Comparison of ENCODE assay signal across 8 cellular contexts in genomic region chr21:46286668-46286982, GRCh38. TPM values are rescaled to one million over a fixed set of nuclear protein-coding genes. Genes with fewer than 3 reads are reported as not detected.
DNase-seq lines count a peak whose midpoint lies in the region; ATAC-seq and TF ChIP-seq lines count a peak whose summit lies in the region.

No MANE protein-coding gene starts in this region.

- H3K36me3 Mint-ChIP-seq in HFFc6 (ENCODE audit: low read depth) = peaks cover 25% of the 10 kb centered on the region

- H3K27me3 ChIP-seq in BE2C (no peaks in the 10 kb centered on the region), ascending aorta (no peaks in the 10 kb centered on the region), lower lobe of right lung (ENCODE audit: low read depth) (no peaks in the 10 kb centered on the region), upper lobe of right lung (no peaks in the 10 kb centered on the region)

- H3K36me3 ChIP-seq in BE2C (peaks cover 30% of the 10 kb centered on the region), ascending aorta (peaks cover 4 to 21% of the 10 kb centered on the region in 2 donors), lower lobe of right lung (peaks cover 33% of the 10 kb centered on the region), upper lobe of right lung (peaks cover 30% of the 10 kb centered on the region)

- peak overlapping the region; percentile 94 for H3K4me3 Mint-ChIP-seq in HFFc6

- no peaks in the 10 kb centered on the region; the same call in 1 of the 2 replicates for H3K27me3 Mint-ChIP-seq in HFFc6 (ENCODE audit: insufficient read depth)

- H3K4me3 ChIP-seq in BE2C (ENCODE audit: low read depth, low read length) (peak overlapping the region; percentile 83), ascending aorta (peak overlapping the region; percentile 72 to 92), lower lobe of right lung (peak overlapping the region; percentile 96), upper lobe of right lung (peak overlapping the region; percentile 80)

- no peaks in the 10 kb centered on the region for H3K9me3 Mint-ChIP-seq in HFFc6

- H3K27ac ChIP-seq in ascending aorta (peak overlapping the region; percentile 92 to 96), lower lobe of right lung (peak overlapping the region; percentile 97), upper lobe of right lung (peak overlapping the region; percentile 95)

- ATAC-seq in lower lobe of right lung (peak in 1 of 2 donors; percentile 3), upper lobe of right lung (no peak)

- DNase-seq in BE2C = no peak
- DNase-seq in HFFc6 = no peak
- DNase-seq in ascending aorta (ENCODE audit: low spot score in 2 of 2) = no peak
- no peak for DNase-seq in lower lobe of right lung
- no peak for DNase-seq in upper lobe of right lung
- DNase-seq in occipital lobe (lab: John Stamatoyannopoulos, UW) = no peak
- no peak for DNase-seq in NCI-H2227 treated with DMSO at 0.1 percent for 48 hours (lab: John Stamatoyannopoulos, UW)
- DNase-seq in stimulated activated CD4-positive, alpha-beta T cell treated with anti-CD3 and anti-CD28 coated beads, Interleukin-15, amount 100 ng/mL, for 24 hours = no peak

- H3K4me1 Mint-ChIP-seq in HFFc6 (ENCODE audit: low read depth) = peaks cover 40% of the 10 kb centered on the region

- H3K9me3 ChIP-seq in BE2C (no peaks in the 10 kb centered on the region), ascending aorta (no peaks in the 10 kb centered on the region), lower lobe of right lung (no peaks in the 10 kb centered on the region), upper lobe of right lung (no peaks in the 10 kb centered on the region)

- H3K27ac Mint-ChIP-seq in HFFc6 = peak overlapping the region; percentile 92

- TF ChIP-seq CTCF in BE2C (IDR thresholded peaks at IDR 0.05; ENCODE audit: low read depth, low read length) = no peak
- no peak for TF ChIP-seq CTCF in HFFc6 (IDR thresholded peaks at IDR 0.05)
- TF ChIP-seq CTCF in ascending aorta (IDR thresholded peaks at IDR 0.05) = no peak
- no peak for TF ChIP-seq CTCF in lower lobe of right lung (IDR thresholded peaks at IDR 0.05)
- TF ChIP-seq CTCF in upper lobe of right lung (IDR thresholded peaks at IDR 0.05) = no peak

- H3K4me1 ChIP-seq in BE2C = peaks cover 8% of the 10 kb centered on the region
- peaks cover 18 to 30% of the 10 kb centered on the region in 2 donors for H3K4me1 ChIP-seq in ascending aorta
- H3K4me1 ChIP-seq in lower lobe of right lung = peaks cover 60% of the 10 kb centered on the region
- H3K4me1 ChIP-seq in upper lobe of right lung = peaks cover 46% of the 10 kb centered on the region

- intact Hi-C loops in ascending aorta (cut with DNase I) (loop anchor here (1.0 to 10.0 kb wide), 3 partner anchors 38 to 312 kb away; partner anchors contain the start of gene PCNT), lower lobe of right lung (cut with DNase I) (no loop called here), upper lobe of right lung (cut with DNase I) (no loop called here)

RNA-seq across cellular contexts. Expression of gene YBEY, which starts 0.5 kb away (rescaled TPM):
- polyA plus RNA-seq in BE2C (2012; ENCODE audit: insufficient read depth, insufficient read length, low read depth) = 8.3 TPM
- 10 to 100 TPM; 12.5 to 16.0 (median 15.5) TPM for total RNA-seq in HFFc6 (2021; fragmentation: NEBNext Ultra II Directional; extraction: Animal tissue kit (Norgen Biotek cat#: 25700))
- total RNA-seq in ascending aorta (0.53 TPM), lower lobe of right lung (20.4 TPM), upper lobe of right lung (14.0 TPM), occipital lobe (11.7 TPM)

RNA-seq across cellular contexts. Expression of gene MCM3AP, which starts 1.2 kb away (rescaled TPM):
- 79.8 TPM for polyA plus RNA-seq in BE2C (2012; ENCODE audit: insufficient read depth, insufficient read length, low read depth)
- 10 to 100 TPM; 85.7 to 91.8 (median 86.9) TPM for total RNA-seq in HFFc6 (2021; fragmentation: NEBNext Ultra II Directional; extraction: Animal tissue kit (Norgen Biotek cat#: 25700))
- total RNA-seq in ascending aorta (121 TPM), lower lobe of right lung (96.2 TPM), upper lobe of right lung (92.2 TPM), occipital lobe (82.7 TPM)

RNA-seq across cellular contexts. Expression of gene C21orf58, which starts 37.0 kb away (rescaled TPM):
- polyA plus RNA-seq in BE2C (2012; ENCODE audit: insufficient read depth, insufficient read length, low read depth) = 3.7 TPM
- total RNA-seq in HFFc6 (2021; fragmentation: NEBNext Ultra II Directional; extraction: Animal tissue kit (Norgen Biotek cat#: 25700)) = 1 to 10 TPM; 5.2 to 7.7 (median 7.1) TPM
- total RNA-seq in ascending aorta (3.2 TPM), lower lobe of right lung (9.5 TPM), upper lobe of right lung (2.3 TPM), occipital lobe (3.0 TPM)

RNA-seq across cellular contexts. Expression of gene PCNT, which starts 37.3 kb away (rescaled TPM):
- 32.9 TPM for polyA plus RNA-seq in BE2C (2012; ENCODE audit: insufficient read depth, insufficient read length, low read depth)
- 10 to 100 TPM; 23.2 to 26.9 (median 25.5) TPM for total RNA-seq in HFFc6 (2021; fragmentation: NEBNext Ultra II Directional; extraction: Animal tissue kit (Norgen Biotek cat#: 25700))
- total RNA-seq in ascending aorta = 39.9 TPM
- total RNA-seq in lower lobe of right lung = 36.5 TPM
- total RNA-seq in upper lobe of right lung = 29.3 TPM
- 18.4 TPM for total RNA-seq in occipital lobe

RNA-seq across cellular contexts. Expression of gene LSS, which starts 58.1 kb away (rescaled TPM):
- polyA plus RNA-seq in BE2C (2012; ENCODE audit: insufficient read depth, insufficient read length, low read depth) = 84.6 TPM
- 10 to 100 TPM; 47.9 to 61.3 (median 50.6) TPM for total RNA-seq in HFFc6 (2021; fragmentation: NEBNext Ultra II Directional; extraction: Animal tissue kit (Norgen Biotek cat#: 25700))
- total RNA-seq in ascending aorta = 49.4 TPM
- total RNA-seq in lower lobe of right lung = 91.0 TPM
- 108 TPM for total RNA-seq in upper lobe of right lung
- 52.7 TPM for total RNA-seq in occipital lobe
